ENCODE assay signal across 8 cellular contexts in the genomic region with DNA sequence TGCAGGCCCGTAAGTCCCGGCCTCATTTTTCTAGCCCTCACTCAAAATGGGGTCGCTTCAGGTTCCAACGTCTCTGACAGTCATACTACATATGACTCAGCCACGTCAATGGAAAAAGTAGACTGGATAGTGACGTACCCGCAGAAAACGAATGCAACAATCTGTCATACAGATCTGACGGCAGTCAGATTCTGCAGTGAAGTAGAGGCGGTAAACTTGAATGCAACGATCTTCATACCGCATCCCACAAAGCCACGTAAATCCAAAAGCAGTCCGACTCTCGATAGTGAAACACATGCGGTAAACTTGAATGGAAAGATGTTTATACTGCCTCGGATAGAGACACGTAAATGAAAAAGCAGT. TPM values are rescaled to one million over a fixed set of nuclear protein-coding genes. Genes with fewer than 3 reads are reported as not detected.
DNase-seq lines count a peak whose midpoint lies in the region; ATAC-seq and TF ChIP-seq lines count a peak whose summit lies in the region.

No MANE protein-coding gene starts in this region.

- ATAC-seq in GM21423 (IDR thresholded peaks at IDR 0.05; ENCODE audit: unreplicated experiment) (peak; percentile 26), HG03196 (IDR thresholded peaks at IDR 0.05; ENCODE audit: unreplicated experiment) (no peak)

- H3K36me3 Mint-ChIP-seq in immature natural killer cell, result no peaks in the 10 kb centered on the region

- in situ Hi-C loops in astrocyte of the spinal cord (cut with HindIII; ENCODE audit: low sequenced_read_pairs), result no loop called here

- peak overlapping the region; percentile 52 for H3K4me3 ChIP-seq in astrocyte of the spinal cord (ENCODE audit: low read depth, low read length)

- peak overlapping the region; percentile 93 for H3K27ac ChIP-seq in C4-2B

- H3K9me3 Mint-ChIP-seq in immature natural killer cell, result peaks cover 0 to 2% (median 0%) of the 10 kb centered on the region in 6 donors

- H3K27ac Mint-ChIP-seq in immature natural killer cell, result peak overlapping the region; percentile 98 to 100 (median 100)

- DNase-seq in MV-4-11 (lab: John Stamatoyannopoulos, UW) (peak; percentile 68), T-helper 2 cell (peak in 4 of 5 experiments; percentile 47 to 97 (median 78)), astrocyte of the spinal cord (ENCODE audit: low read depth, low spot score) (peak; percentile 75), immature natural killer cell (peak; percentile 81 to 90 (median 85))
- peak; percentile 79 for DNase-seq in stimulated activated CD4-positive, alpha-beta T cell treated with anti-CD3 and anti-CD28 coated beads, Interleukin-15, amount 100 ng/mL, for 24 hours

- H3K4me1 Mint-ChIP-seq in immature natural killer cell, result peaks cover 12 to 25% of the 10 kb centered on the region in 2 donors

- peak overlapping the region; percentile 93 to 97 (median 94) for H3K4me3 Mint-ChIP-seq in immature natural killer cell

- TF ChIP-seq CTCF in C4-2B (conservative IDR thresholded peaks at IDR 0.05) (no peak), astrocyte of the spinal cord (IDR thresholded peaks at IDR 0.05; ENCODE audit: low read depth, low read length) (no peak)

- peaks cover 18 to 25% (median 22%) of the 10 kb centered on the region in 3 donors for H3K27me3 Mint-ChIP-seq in immature natural killer cell (ENCODE audit: low read depth in 3 of 3)

RNA-seq across cellular contexts. Expression of gene ARL4D, which starts 38.4 kb away (rescaled TPM):
- 1 to 10 TPM; 4.5 to 10.0 (median 9.9) TPM for polyA plus RNA-seq in immature natural killer cell
